8 cellular contexts compared by ENCODE assay signal in the genomic region with DNA sequence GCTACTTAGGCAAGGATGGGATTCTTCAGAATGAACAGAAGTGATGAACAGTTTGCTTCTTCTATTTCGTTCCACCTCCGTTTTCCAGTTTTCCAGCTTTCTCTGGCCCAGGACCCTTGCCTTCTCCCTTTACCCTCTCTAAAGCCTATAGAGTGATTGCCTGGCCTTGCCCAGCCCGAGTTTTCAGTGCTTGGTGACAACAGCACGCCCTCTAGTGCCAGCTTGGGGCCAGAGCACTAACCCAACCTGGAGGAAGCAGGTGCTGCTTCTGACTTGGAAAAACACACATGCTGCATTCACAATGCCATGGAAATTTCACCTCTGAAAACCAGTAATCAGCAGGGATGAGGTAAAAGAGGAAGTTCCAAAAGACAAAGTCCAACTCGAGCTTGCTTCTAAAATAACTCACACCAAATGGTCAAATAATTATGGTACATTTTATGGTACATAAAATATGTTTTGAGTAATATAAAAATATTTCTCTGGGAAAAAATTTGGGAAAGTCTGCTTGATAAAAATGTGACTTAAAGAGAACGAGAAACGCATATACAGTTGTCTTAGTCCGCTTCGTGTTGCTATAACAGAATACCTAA. TPM values are rescaled to one million over a fixed set of nuclear protein-coding genes. Genes with fewer than 3 reads are reported as not detected.
DNase-seq lines count a peak whose midpoint lies in the region; ATAC-seq and TF ChIP-seq lines count a peak whose summit lies in the region.

No MANE protein-coding gene starts in this region.

- H3K4me1 Mint-ChIP-seq in activated CD8-positive, alpha-beta memory T cell treated with anti-CD3 and anti-CD28 coated beads, Interleukin-2, amount 10 ng/mL, durations not matched to agents 7 days and 5 days = peaks cover 20% of the 10 kb centered on the region

- no peaks in the 10 kb centered on the region for H3K36me3 ChIP-seq in NT2/D1 (ENCODE audit: insufficient read depth, insufficient read length, low read length)
- H3K36me3 ChIP-seq in mucosa of descending colon (ENCODE audit: low read depth) = no peaks in the 10 kb centered on the region

- DNase-seq in Daoy (ENCODE audit: low read depth) (peak; percentile 77), HUDEP-2 (lab: John Stamatoyannopoulos, UW; ENCODE audit: unreplicated experiment in 76 of 76) (peak in 63 of 76 experiments; percentile 2 to 70 (median 38)), NT2/D1 (ENCODE audit: low read depth, low spot score) (peak; percentile 91), epidermal melanocyte (ENCODE audit: insufficient read length, low spot score) (peak; percentile 90), mucosa of descending colon (peak; percentile 67 to 92 (median 89))
- peak; percentile 84 for DNase-seq in activated CD8-positive, alpha-beta memory T cell treated with anti-CD3 and anti-CD28 coated beads, Interleukin-2, amount 10 ng/mL, durations not matched to agents 7 days and 5 days
- peak; percentile 36 to 55 for DNase-seq in stimulated activated CD8-positive, alpha-beta memory T cell treated with anti-CD3 and anti-CD28 coated beads, Interleukin-4, amount 100 ng/mL, for 4 hours (ENCODE audit: low read depth in 2 of 2, low spot score in 1 of 2)

- H3K36me3 Mint-ChIP-seq in activated CD8-positive, alpha-beta memory T cell treated with anti-CD3 and anti-CD28 coated beads, Interleukin-2, amount 10 ng/mL, durations not matched to agents 7 days and 5 days = no peaks in the 10 kb centered on the region

- TF ChIP-seq CTCF in mucosa of descending colon (IDR thresholded peaks at IDR 0.05) = peak; percentile 86

- CTCF ChIA-PET in activated CD8-positive, alpha-beta memory T cell treated with anti-CD3 and anti-CD28 coated beads, Interleukin-2, amount 10 ng/mL, durations not matched to agents 7 days and 5 days (lab: Charles Lee) = interaction anchor here (0.6 to 6.8 kb wide), 22 partner anchors 9 to 404 kb away, joined by 3 to 112 read pairs (median 5); a partner anchor contains a TSS

- H3K4me3 ChIP-seq in NT2/D1 (ENCODE audit: insufficient read length, low read depth) (no peak overlapping the region), mucosa of descending colon (no peak overlapping the region)

- H3K27ac Mint-ChIP-seq in activated CD8-positive, alpha-beta memory T cell treated with anti-CD3 and anti-CD28 coated beads, Interleukin-2, amount 10 ng/mL, durations not matched to agents 7 days and 5 days = no peak overlapping the region

- H3K4me1 ChIP-seq in NT2/D1 (ENCODE audit: insufficient read depth, insufficient read length) = no peaks in the 10 kb centered on the region
- H3K4me1 ChIP-seq in mucosa of descending colon (ENCODE audit: low read depth) = no peaks in the 10 kb centered on the region

- H3K9me3 Mint-ChIP-seq in activated CD8-positive, alpha-beta memory T cell treated with anti-CD3 and anti-CD28 coated beads, Interleukin-2, amount 10 ng/mL, durations not matched to agents 7 days and 5 days (ENCODE audit: low read depth) = no peaks in the 10 kb centered on the region

- H3K4me3 Mint-ChIP-seq in activated CD8-positive, alpha-beta memory T cell treated with anti-CD3 and anti-CD28 coated beads, Interleukin-2, amount 10 ng/mL, durations not matched to agents 7 days and 5 days = no peak overlapping the region

- peak; percentile 86 for ATAC-seq in activated CD8-positive, alpha-beta memory T cell treated with anti-CD3 and anti-CD28 coated beads, Interleukin-2, amount 10 ng/mL, durations not matched to agents 7 days and 5 days
- ATAC-seq in mucosa of descending colon (peak; percentile 95), GM21367 (IDR thresholded peaks at IDR 0.05; ENCODE audit: unreplicated experiment) (no peak)

- no peaks in the 10 kb centered on the region for H3K9me3 ChIP-seq in NT2/D1 (ENCODE audit: insufficient read depth, low read length)
- H3K9me3 ChIP-seq in mucosa of descending colon = no peaks in the 10 kb centered on the region

- H3K27me3 Mint-ChIP-seq in activated CD8-positive, alpha-beta memory T cell treated with anti-CD3 and anti-CD28 coated beads, Interleukin-2, amount 10 ng/mL, durations not matched to agents 7 days and 5 days = peaks cover 17% of the 10 kb centered on the region

- H3K9ac ChIP-seq in NT2/D1 (ENCODE audit: insufficient read length, low read depth) = no peak overlapping the region

- intact Hi-C loops in mucosa of descending colon (cut with DNase I, micrococcal nuclease) = loop anchor here (5.0 to 10.0 kb wide), 2 partner anchors 128 to 131 kb away; no protein-coding TSS in a partner anchor

- H3K27me3 ChIP-seq in NT2/D1 (ENCODE audit: insufficient read depth, insufficient read length) = no peaks in the 10 kb centered on the region

RNA-seq across cellular contexts. Expression of a gene that starts 26.1 kb away (rescaled TPM):
- total RNA-seq in Daoy (2014; rRNA removed; shearing (Covaris generic)) = 182 and 196 TPM in 2 replicates
- total RNA-seq in activated CD8-positive, alpha-beta memory T cell treated with anti-CD3 and anti-CD28 coated beads, Interleukin-2, amount 10 ng/mL, durations not matched to agents 7 days and 5 days = 10 to 100 TPM; 77.3 to 86.0 TPM
- total RNA-seq in mucosa of descending colon = 10 to 100 TPM in 1 of 3 donors, 1 to 10 TPM in 2; 4.9 to 13.7 (median 6.7) TPM

RNA-seq across cellular contexts. Expression of a gene that starts 32.8 kb away (rescaled TPM):
- 8.4 and 12.5 TPM in 2 replicates for total RNA-seq in Daoy (2014; rRNA removed; shearing (Covaris generic))
- total RNA-seq in activated CD8-positive, alpha-beta memory T cell treated with anti-CD3 and anti-CD28 coated beads, Interleukin-2, amount 10 ng/mL, durations not matched to agents 7 days and 5 days = 10 to 100 TPM; 20.3 to 34.2 TPM
- 100 to 1,000 TPM in 1 of 3 donors, 10 to 100 TPM in 2; 80.9 to 655 (median 89.0) TPM for total RNA-seq in mucosa of descending colon

Comparison
In these comparisons a context has a peak if more than half of its experiments do, and no peak if none do; other contexts are left out.
1. DNase-seq: peak in every context shown above with its lines; median percentile 91 in NT2/D1; 90 in epidermal melanocyte; 89 in mucosa of descending colon; 84 in activated CD8-positive, alpha-beta memory T cell treated with anti-CD3 and anti-CD28 coated beads, Interleukin-2, amount 10 ng/mL, durations not matched to agents 7 days and 5 days; 77 in Daoy; 46 in stimulated activated CD8-positive, alpha-beta memory T cell treated with anti-CD3 and anti-CD28 coated beads, Interleukin-4, amount 100 ng/mL, for 4 hours; 38 in HUDEP-2.
2. RNA of a gene that starts 26.1 kb away (total RNA-seq): 182 to 196 TPM in Daoy and 77.3 to 86.0 TPM in activated CD8-positive, alpha-beta memory T cell treated with anti-CD3 and anti-CD28 coated beads, Interleukin-2, amount 10 ng/mL, durations not matched to agents 7 days and 5 days; 4.9 to 13.7 TPM in mucosa of descending colon; every median in the first group is over 4 times any median in the second.